26 cellular contexts compared by ENCODE assay signal in the genomic region with DNA sequence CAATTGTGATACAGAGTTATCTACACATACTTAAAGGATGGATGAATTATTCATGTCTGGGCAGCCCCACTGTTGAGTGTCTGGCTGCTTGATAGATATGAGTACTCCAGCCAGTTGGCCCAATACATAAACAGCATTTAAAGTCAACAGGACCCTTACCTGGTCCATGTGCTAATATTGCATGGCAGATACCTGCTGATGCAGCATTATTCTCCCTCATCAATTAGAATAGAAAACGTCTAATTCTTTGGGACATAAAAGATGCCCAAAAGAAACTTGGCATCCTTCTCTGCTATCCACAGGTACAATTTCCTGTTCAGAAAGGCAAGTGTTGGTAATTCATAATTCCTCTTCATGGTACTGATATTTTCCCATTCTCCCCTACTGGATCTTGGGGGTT.
DNase-seq lines count a peak whose midpoint lies in the region; ATAC-seq, FAIRE-seq and TF ChIP-seq lines count a peak whose summit lies in the region.
"Had no signal": no experiment of that assay in that cellular context is flagged by ENCODE, and none has a peak within 500 bp of the region (broad histone marks: within the 10 kb centered on the region; RNA-seq: fewer than 3 reads in every experiment).

No MANE protein-coding gene starts in this region.

- H4K8ac ChIP-seq in IMR-90 (ENCODE audit: low read depth in 2 of 2, low read length in 2 of 2) = no peak overlapping the region

- H3K18ac ChIP-seq in IMR-90 (ENCODE audit: low read depth, low read length) = no peak overlapping the region

- no peaks in the 10 kb centered on the region for H3K79me1 ChIP-seq in IMR-90 (ENCODE audit: low read depth in 1 of 2, low read length in 2 of 2)

- H3K4me3 ChIP-seq in A549 (no peak overlapping the region), IMR-90 (ENCODE audit: insufficient read depth, low read depth, low read length) (no peak overlapping the region), bronchial epithelial cell (ENCODE audit: low read depth, low read length) (no peak overlapping the region)
- H3K4me3 ChIP-seq: BLaER1 treated with 17β-estradiol and CSF1 and Interleukin-3, amounts not matched to agents 10 nM and 100 nM; GM12878 had no signal

- no peaks in the 10 kb centered on the region for H3K36me3 Mint-ChIP-seq in activated T-cell treated with anti-CD3 and anti-CD28 coated beads, Interleukin-2, amount 50 U/mL, for 72 hours (ENCODE audit: insufficient read depth in 2 of 2)
- H3K36me3 Mint-ChIP-seq: CD14-positive monocyte; CD4-positive, alpha-beta memory T cell; CD4-positive, CD25-positive, alpha-beta regulatory T cell; CD8-positive, alpha-beta memory T cell had no signal

- H3K14ac ChIP-seq in IMR-90 (replicated peaks; ENCODE audit: low read depth, low read length) = no peak overlapping the region

- ATAC-seq in A549 = no peak
- ATAC-seq in IMR-90 (ENCODE audit: low read depth) = no peak
- no peak for ATAC-seq in activated T-cell treated with anti-CD3 and anti-CD28 coated beads, Interleukin-2, amount 50 U/mL, for 72 hours (replicated peaks in 1 of 2)
- ATAC-seq: GM12878 had no signal

- FAIRE-seq in A549 (lab: Jason Lieb, UNC) (no peak), bronchial epithelial cell (lab: Jason Lieb, UNC) (no peak)
- FAIRE-seq: A204.1, GM12878, GM12892, GM19239 had no signal

- no peaks in the 10 kb centered on the region for H3K27me3 ChIP-seq in IMR-90 (ENCODE audit: control insufficient read depth, insufficient read depth, low read length)
- H3K27me3 ChIP-seq in bronchial epithelial cell (ENCODE audit: control insufficient read depth, insufficient read depth, low read length) = no peaks in the 10 kb centered on the region
- H3K27me3 ChIP-seq: BLaER1 treated with 17β-estradiol and CSF1 and Interleukin-3, amounts not matched to agents 10 nM and 100 nM had no signal

- no peaks in the 10 kb centered on the region for H3K27me3 Mint-ChIP-seq in activated T-cell treated with anti-CD3 and anti-CD28 coated beads, Interleukin-2, amount 50 U/mL, for 72 hours (ENCODE audit: low read depth)
- H3K27me3 Mint-ChIP-seq: B cell; CD4-positive, alpha-beta memory T cell; CD4-positive, CD25-positive, alpha-beta regulatory T cell; CD8-positive, alpha-beta memory T cell had no signal

- no peaks in the 10 kb centered on the region for H4K20me1 ChIP-seq in IMR-90 (ENCODE audit: insufficient read depth, low read length)
- H4K20me1 ChIP-seq: BLaER1 treated with 17β-estradiol and CSF1 and Interleukin-3, amounts not matched to agents 10 nM and 100 nM had no signal

- POLR2A ChIA-PET in A549 (lab: Yijun Ruan, JAX) (no interaction called here), IMR-90 (lab: Charles Lee; ENCODE audit: unreplicated experiment) (no interaction called here)

- H3K4me1 Mint-ChIP-seq in activated T-cell treated with anti-CD3 and anti-CD28 coated beads, Interleukin-2, amount 50 U/mL, for 72 hours (ENCODE audit: low read depth) = no peaks in the 10 kb centered on the region
- H3K4me1 Mint-ChIP-seq: B cell; CD14-positive monocyte; CD4-positive, alpha-beta memory T cell; CD4-positive, CD25-positive, alpha-beta regulatory T cell; CD8-positive, alpha-beta memory T cell had no signal

- TF ChIP-seq CTCF in A549 (IDR thresholded peaks at IDR 0.05) (no peak), IMR-90 (conservative IDR thresholded peaks at IDR 0.05; ENCODE audit: low read depth, low read length) (no peak), bronchial epithelial cell (IDR thresholded peaks at IDR 0.05; ENCODE audit: insufficient read depth, low read length, severe bottlenecking) (no peak), GM13977 (IDR thresholded peaks at IDR 0.05; ENCODE audit: extremely low read depth, insufficient read depth, missing control alignments) (no peak)

- TF ChIP-seq RAD21 in A549 (conservative IDR thresholded peaks at IDR 0.05 in 1 of 2, IDR thresholded peaks at IDR 0.05 in 1 of 2) = no peak
- no peak for TF ChIP-seq RAD21 in IMR-90 (IDR thresholded peaks at IDR 0.05; ENCODE audit: low read length)

- in situ Hi-C loops in IMR-90 (cut with MboI; ENCODE audit: low sequenced_read_pairs) (no loop called here), GM13977 (cut with MboI; ENCODE audit: low pct_unique_long_range_greater_than_20kb, low sequenced_read_pairs, unreplicated experiment) (no loop called here)

- dilution Hi-C loops in IMR-90 (cut with HindIII; ENCODE audit: low sequenced_read_pairs, unreplicated experiment) = no loop called here

- H3K9me3 Mint-ChIP-seq in activated T-cell treated with anti-CD3 and anti-CD28 coated beads, Interleukin-2, amount 50 U/mL, for 72 hours = peaks cover 0 to 3% of the 10 kb centered on the region in 2 donors

- no peak overlapping the region for H2BK15ac ChIP-seq in IMR-90 (ENCODE audit: low read depth, low read length)

- H3K9me3 ChIP-seq in A549 = no peaks in the 10 kb centered on the region
- H3K9me3 ChIP-seq in IMR-90 (ENCODE audit: control insufficient read depth, insufficient read depth, low read length) = peaks cover 1% of the 10 kb centered on the region; the same call in 1 of the 2 replicates
- H3K9me3 ChIP-seq: BLaER1 treated with 17β-estradiol and CSF1 and Interleukin-3, amounts not matched to agents 10 nM and 100 nM had no signal

- H3K9me1 ChIP-seq in IMR-90 (ENCODE audit: insufficient read depth, low read length) = no peaks in the 10 kb centered on the region

- H3K4me2 ChIP-seq in A549 (no peak overlapping the region), IMR-90 (ENCODE audit: low read depth, low read length) (no peak overlapping the region)
- H3K4me2 ChIP-seq: BLaER1 treated with 17β-estradiol and CSF1 and Interleukin-3, amounts not matched to agents 10 nM and 100 nM had no signal

- no peak overlapping the region for H2BK120ac ChIP-seq in IMR-90 (ENCODE audit: low read depth, low read length)

- no peak overlapping the region for H4K5ac ChIP-seq in IMR-90 (ENCODE audit: low read depth, low read length)

- TF ChIP-seq POLR2A in A549 (IDR thresholded peaks at IDR 0.05; ENCODE audit: low read length) (no peak), IMR-90 (IDR thresholded peaks at IDR 0.05; ENCODE audit: low read depth, low read length) (no peak)

- BruUV-seq in IMR-90 (replicated peaks; lab: Mats Ljungman, UMichigan) = no TSS peak

- H2BK20ac ChIP-seq in IMR-90 (ENCODE audit: low read depth, low read length) = no peak overlapping the region

- TF ChIP-seq EP300 in A549 (IDR thresholded peaks at IDR 0.05) = no peak

- H2BK5ac ChIP-seq in IMR-90 (ENCODE audit: low read depth, low read length, poor library complexity, severe bottlenecking) = no peak overlapping the region

- H3K9ac ChIP-seq in IMR-90 (ENCODE audit: low read depth, low read length) = no peak overlapping the region
- H3K9ac ChIP-seq: BLaER1 treated with 17β-estradiol and CSF1 and Interleukin-3, amounts not matched to agents 10 nM and 100 nM had no signal

- no peak overlapping the region for H2AK5ac ChIP-seq in IMR-90 (ENCODE audit: low read depth, low read length)

- no peak overlapping the region for H4K91ac ChIP-seq in IMR-90 (ENCODE audit: insufficient read depth, low read depth, low read length)

- 0% methylated on average over 1 of the region's 1 CpG for WGBS in A549 (ENCODE audit: missing lambda C conversion rate)
- no CpG with 5 or more reads among the region's 1 CpG for WGBS in IMR-90 (ENCODE audit: extremely low coverage in 2 of 2, insufficient read length in 1 of 2), 2 experiments

- no peak overlapping the region for H3K4me3 Mint-ChIP-seq in activated T-cell treated with anti-CD3 and anti-CD28 coated beads, Interleukin-2, amount 50 U/mL, for 72 hours
- H3K4me3 Mint-ChIP-seq: B cell; CD14-positive monocyte; CD4-positive, alpha-beta memory T cell; CD4-positive, CD25-positive, alpha-beta regulatory T cell; CD8-positive, alpha-beta memory T cell had no signal

- H3K4me1 ChIP-seq in A549 (no peaks in the 10 kb centered on the region), IMR-90 (ENCODE audit: control insufficient read depth, insufficient read depth, low read length) (no peaks in the 10 kb centered on the region)
- H3K4me1 ChIP-seq: BLaER1 treated with 17β-estradiol and CSF1 and Interleukin-3, amounts not matched to agents 10 nM and 100 nM had no signal

- no peak overlapping the region for H3K56ac ChIP-seq in IMR-90 (ENCODE audit: extremely low read depth, insufficient read depth, low read length)

- no peak overlapping the region for H3K27ac Mint-ChIP-seq in activated T-cell treated with anti-CD3 and anti-CD28 coated beads, Interleukin-2, amount 50 U/mL, for 72 hours
- H3K27ac Mint-ChIP-seq: B cell; CD14-positive monocyte; CD4-positive, alpha-beta memory T cell; CD4-positive, CD25-positive, alpha-beta regulatory T cell; CD8-positive, alpha-beta memory T cell had no signal

- no peak overlapping the region for H3K27ac ChIP-seq in A549
- H3K27ac ChIP-seq in IMR-90 (ENCODE audit: insufficient read depth, low read length) = no peak overlapping the region
- H3K27ac ChIP-seq: BLaER1 treated with 17β-estradiol and CSF1 and Interleukin-3, amounts not matched to agents 10 nM and 100 nM had no signal

- no peak overlapping the region for H2AFZ ChIP-seq in IMR-90 (replicated peaks; ENCODE audit: low read length, poor library complexity)

- DNase-seq in A549 (ENCODE audit: low read depth in 1 of 2, low spot score in 1 of 2) = no peak
- DNase-seq in IMR-90 = no peak
- peak; percentile 16 for DNase-seq in bronchial epithelial cell (ENCODE audit: low read depth)
- DNase-seq in GM13977 (ENCODE audit: low spot score) = no peak
- no peak for DNase-seq in C1 segment of cervical spinal cord (lab: John Stamatoyannopoulos, UW)
- no peak for DNase-seq in activated T-cell treated with anti-CD3 and anti-CD28 coated beads, Interleukin-2, amount 50 U/mL, for 72 hours
- DNase-seq: 8988T; AML-193; CD4-positive, alpha-beta memory T cell; CD4-positive, CD25-positive, alpha-beta regulatory T cell; CD8-positive, alpha-beta memory T cell; COR-L47; DMS 273 treated with DMSO at 0.1 percent for 48 hours; DMS153; DMS53; DMS79; DND-41; EL; GDM1 had no signal

- CTCF ChIA-PET in A549 (lab: Yijun Ruan, JAX) (no interaction called here), IMR-90 (lab: Yijun Ruan, JAX) (no interaction called here)

- H2AK9ac ChIP-seq in IMR-90 (replicated peaks; ENCODE audit: low read depth, low read length, poor library complexity) = no peak overlapping the region

- H3K23ac ChIP-seq in IMR-90 (ENCODE audit: low read depth, low read length) = no peak overlapping the region

- intact Hi-C loops in IMR-90 (cut with micrococcal nuclease) = no loop called here

- no peaks in the 10 kb centered on the region for H3K36me3 ChIP-seq in IMR-90 (ENCODE audit: control insufficient read depth, insufficient read depth, low read length)
- H3K36me3 ChIP-seq in bronchial epithelial cell (ENCODE audit: control insufficient read depth, insufficient read depth, low read length) = no peaks in the 10 kb centered on the region
- H3K36me3 ChIP-seq: BLaER1 treated with 17β-estradiol and CSF1 and Interleukin-3, amounts not matched to agents 10 nM and 100 nM had no signal

- H3K4ac ChIP-seq in IMR-90 (ENCODE audit: low read depth, low read length) = no peak overlapping the region

TF ChIP-seq in IMR-90, 13 proteins besides CTCF, POLR2A, EP300 and RAD21:
- TF ChIP-seq MAFK (IDR thresholded peaks at IDR 0.05; ENCODE audit: low read depth, low read length) (peak; percentile 41; the same call in 1 of the 2 replicates), FOS (IDR thresholded peaks at IDR 0.05; ENCODE audit: low read depth, low read length) (no peak)
